ENCODE assay signal across 8 cellular contexts in genomic region chr6:108589244-108589730, GRCh38. TPM values are rescaled to one million over a fixed set of nuclear protein-coding genes. Genes with fewer than 3 reads are reported as not detected.
DNase-seq lines count a peak whose midpoint lies in the region; ATAC-seq and TF ChIP-seq lines count a peak whose summit lies in the region.

No MANE protein-coding gene starts in this region.

- peaks cover 56% of the 10 kb centered on the region for H3K4me1 ChIP-seq in mucosa of descending colon (ENCODE audit: low read depth)

- TF ChIP-seq CTCF in mucosa of descending colon (IDR thresholded peaks at IDR 0.05) (no peak), type B pancreatic cell (conservative IDR thresholded peaks at IDR 0.05) (no peak), GM13976 (IDR thresholded peaks at IDR 0.05; ENCODE audit: borderline replicate concordance, control extremely low read depth, extremely low read depth, insufficient read depth, missing control alignments) (no peak)

- in situ Hi-C loops in GM13976 (cut with MboI; ENCODE audit: low sequenced_read_pairs, unreplicated experiment), result no loop called here

- no peaks in the 10 kb centered on the region for H3K36me3 ChIP-seq in mucosa of descending colon (ENCODE audit: low read depth)

- no peaks in the 10 kb centered on the region for H3K9me3 ChIP-seq in mucosa of descending colon

- H3K4me1 Mint-ChIP-seq in activated T-cell treated with anti-CD3 and anti-CD28 coated beads, Interleukin-2, amount 50 U/mL, for 24 hours (ENCODE audit: low read depth), result peaks cover 67% of the 10 kb centered on the region
- peaks cover 77% of the 10 kb centered on the region for H3K4me1 Mint-ChIP-seq in type B pancreatic cell (ENCODE audit: unreplicated experiment)

- peak overlapping the region; percentile 15 for H3K27ac Mint-ChIP-seq in activated T-cell treated with anti-CD3 and anti-CD28 coated beads, Interleukin-2, amount 50 U/mL, for 24 hours
- peak overlapping the region; percentile 86 for H3K27ac Mint-ChIP-seq in type B pancreatic cell

- ATAC-seq in esophagus mucosa (peak; percentile 94), mucosa of descending colon (peak; percentile 94)

- H3K27me3 Mint-ChIP-seq in activated T-cell treated with anti-CD3 and anti-CD28 coated beads, Interleukin-2, amount 50 U/mL, for 24 hours, result no peaks in the 10 kb centered on the region
- no peaks in the 10 kb centered on the region for H3K27me3 Mint-ChIP-seq in type B pancreatic cell

- peaks cover 2% of the 10 kb centered on the region for H3K36me3 Mint-ChIP-seq in activated T-cell treated with anti-CD3 and anti-CD28 coated beads, Interleukin-2, amount 50 U/mL, for 24 hours (ENCODE audit: low read depth)
- H3K36me3 Mint-ChIP-seq in type B pancreatic cell, result peaks cover 12% of the 10 kb centered on the region

- no peak overlapping the region for H3K4me3 ChIP-seq in mucosa of descending colon

- no peak overlapping the region for H3K4me3 Mint-ChIP-seq in activated T-cell treated with anti-CD3 and anti-CD28 coated beads, Interleukin-2, amount 50 U/mL, for 24 hours
- H3K4me3 Mint-ChIP-seq in type B pancreatic cell, result peak overlapping the region; percentile 56

- no peaks in the 10 kb centered on the region for H3K9me3 Mint-ChIP-seq in activated T-cell treated with anti-CD3 and anti-CD28 coated beads, Interleukin-2, amount 50 U/mL, for 24 hours
- H3K9me3 Mint-ChIP-seq in type B pancreatic cell, result no peaks in the 10 kb centered on the region

- no peak for DNase-seq in activated T-cell treated with anti-CD3 and anti-CD28 coated beads, Interleukin-2, amount 50 U/mL, for 24 hours
- no peak for DNase-seq in activated T-cell treated with anti-CD3 and anti-CD28 coated beads for 4 hours
- DNase-seq in RPMI8226, result peak; percentile 68
- peak; percentile 75 to 84 (median 78) for DNase-seq in mucosa of descending colon
- no peak for DNase-seq in type B pancreatic cell (ENCODE audit: extremely low spot score, unreplicated experiment)
- no peak for DNase-seq in GM13976 (ENCODE audit: low spot score)
- no peak for DNase-seq in activated CD4-positive, alpha-beta T cell treated with anti-CD3 and anti-CD28 coated beads for 48 hours

- intact Hi-C loops in mucosa of descending colon (cut with DNase I, micrococcal nuclease), result no loop called here

RNA-seq across cellular contexts. Expression of gene FOXO3, which starts 28.6 kb away (rescaled TPM):
- 29.3 TPM for total RNA-seq in esophagus mucosa
- 10 to 100 TPM; 52.4 to 60.4 (median 60.1) TPM for total RNA-seq in mucosa of descending colon
- 30.4 and 43.3 TPM in 2 replicates for total RNA-seq in type B pancreatic cell (ENCODE audit: low replicate concordance)

Comparison
In these comparisons a context has a peak if more than half of its experiments do, and no peak if none do; other contexts are left out.
1. DNase-seq: peak in RPMI8226 (single experiment) and mucosa of descending colon (3 of 3); none in activated T-cell treated with anti-CD3 and anti-CD28 coated beads, Interleukin-2, amount 50 U/mL, for 24 hours (single experiment), activated T-cell treated with anti-CD3 and anti-CD28 coated beads for 4 hours (single experiment), type B pancreatic cell (single experiment), GM13976 (single experiment) and activated CD4-positive, alpha-beta T cell treated with anti-CD3 and anti-CD28 coated beads for 48 hours (single experiment).